Comparison of ENCODE assay signal across 15 cellular contexts in the genomic region with DNA sequence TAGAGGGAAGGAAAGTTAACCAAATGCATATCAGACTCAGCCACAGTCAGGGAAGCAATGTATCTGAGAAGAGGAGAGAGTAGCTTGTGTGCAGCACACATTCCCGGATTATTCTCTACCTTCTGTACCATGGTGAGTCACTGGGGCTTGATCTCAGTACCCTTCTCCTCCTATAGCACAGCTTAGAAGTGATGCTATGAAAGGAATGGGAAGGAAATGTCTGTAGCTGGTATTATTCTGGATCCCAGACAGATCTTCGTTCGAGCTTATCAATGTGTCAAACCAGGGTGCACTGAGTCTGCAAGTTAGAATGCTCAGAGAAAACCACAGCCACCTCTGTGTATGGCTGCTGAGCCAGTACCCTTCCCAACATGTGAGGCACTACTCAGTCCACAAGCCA.
"Had no signal": no experiment of that assay in that cellular context is flagged by ENCODE, and none has a peak within 500 bp of the region (broad histone marks: within the 10 kb centered on the region; RNA-seq: fewer than 3 reads in every experiment).

No MANE protein-coding gene starts in this region.

- H3K4me1 Mint-ChIP-seq: activated CD4-positive, alpha-beta T cell treated with anti-CD3 and anti-CD28 coated beads, Interleukin-2, amount 10 ng/mL, durations not matched to agents 7 days and 5 days; naive B cell had no signal

- H3K27ac ChIP-seq: adrenal gland, breast epithelium, esophagus muscularis mucosa, hepatocyte, left ventricle myocardium inferior, parathyroid adenoma had no signal

- H3K9me3 Mint-ChIP-seq: activated CD4-positive, alpha-beta T cell treated with anti-CD3 and anti-CD28 coated beads, Interleukin-2, amount 10 ng/mL, durations not matched to agents 7 days and 5 days; naive B cell; T-helper 2 cell treated with Interferon-gamma antibody and Interleukin-4, amounts not matched to agents 5 μg/mL and 100 μg/mL, for 36 hours had no signal

- H3K36me3 Mint-ChIP-seq: naive B cell had no signal

- H3K4me1 ChIP-seq: breast epithelium, thyroid gland had no signal

- H3K4me3 Mint-ChIP-seq: activated CD4-positive, alpha-beta T cell treated with anti-CD3 and anti-CD28 coated beads, Interleukin-2, amount 10 ng/mL, durations not matched to agents 7 days and 5 days; naive B cell; T-helper 2 cell treated with Interferon-gamma antibody and Interleukin-4, amounts not matched to agents 5 μg/mL and 100 μg/mL, for 36 hours had no signal

- H3K27ac Mint-ChIP-seq: activated CD4-positive, alpha-beta T cell treated with anti-CD3 and anti-CD28 coated beads, Interleukin-2, amount 10 ng/mL, durations not matched to agents 7 days and 5 days; T-helper 2 cell treated with Interferon-gamma antibody and Interleukin-4, amounts not matched to agents 5 μg/mL and 100 μg/mL, for 36 hours had no signal

- H3K27me3 ChIP-seq: adrenal gland, breast epithelium, esophagus muscularis mucosa, hepatocyte, thyroid gland had no signal

- H3K27me3 Mint-ChIP-seq: activated CD4-positive, alpha-beta T cell treated with anti-CD3 and anti-CD28 coated beads, Interleukin-2, amount 10 ng/mL, durations not matched to agents 7 days and 5 days; naive B cell had no signal

- H3K9me3 ChIP-seq: adrenal gland, breast epithelium, esophagus muscularis mucosa, left ventricle myocardium inferior, thyroid gland had no signal

- H3K4me3 ChIP-seq: adrenal gland, breast epithelium, esophagus muscularis mucosa, hepatocyte, left ventricle myocardium inferior, thyroid gland had no signal

- H3K36me3 ChIP-seq: breast epithelium had no signal

- DNase-seq: activated CD4-positive, alpha-beta T cell treated with anti-CD3 and anti-CD28 coated beads, Interleukin-2, amount 10 ng/mL, durations not matched to agents 7 days and 5 days; activated CD4-positive, CD25-positive, alpha-beta regulatory T cell; activated naive CD4-positive, alpha-beta T cell; adrenal gland; kidney; left ventricle myocardium inferior; naive B cell; stimulated activated CD4-positive, alpha-beta T cell treated with anti-CD3 and anti-CD28 coated beads, Interleukin-12 subunit alpha, Interleukin-12 subunit beta, amount 100 ng/mL, for 4 hours; stimulated activated CD4-positive, alpha-beta T cell treated with anti-CD3 and anti-CD28 coated beads, Interleukin-2, amount 100 ng/mL, for 24 hours; thyroid gland had no signal
